9 cellular contexts compared by ENCODE assay signal in genomic region chr5:170446365-170446764, GRCh38. TPM values are rescaled to one million over a fixed set of nuclear protein-coding genes. Genes with fewer than 3 reads are reported as not detected.
"Had no signal": no experiment of that assay in that cellular context is flagged by ENCODE, and none has a peak within 500 bp of the region (broad histone marks: within the 10 kb centered on the region; RNA-seq: fewer than 3 reads in every experiment).

No MANE protein-coding gene starts in this region.

- DNase-seq: IMR-90, KBM-7, KG1 had no signal

- ATAC-seq: HepG2, K562 had no signal

- H3K27ac ChIP-seq: HL-60 had no signal

- H3K4me3 ChIP-seq: K562 had no signal

RNA-seq across cellular contexts. Expression of gene KCNMB1, which starts 57.2 kb away (rescaled TPM):
- total RNA-seq: HepG2, HT-29, HT1080, IMR-90, K562 had no signal
- polyA plus RNA-seq: HepG2, IgD-negative memory B cell, IMR-90, K562 had no signal

RNA-seq across cellular contexts. Expression of gene KCNIP1, which starts 57.5 kb away (rescaled TPM):
- total RNA-seq: HepG2, HT-29, HT1080, IMR-90, K562 had no signal
- polyA plus RNA-seq: HepG2, IgD-negative memory B cell, IMR-90, K562 had no signal
